31 cellular contexts compared by ENCODE assay signal in the genomic region with DNA sequence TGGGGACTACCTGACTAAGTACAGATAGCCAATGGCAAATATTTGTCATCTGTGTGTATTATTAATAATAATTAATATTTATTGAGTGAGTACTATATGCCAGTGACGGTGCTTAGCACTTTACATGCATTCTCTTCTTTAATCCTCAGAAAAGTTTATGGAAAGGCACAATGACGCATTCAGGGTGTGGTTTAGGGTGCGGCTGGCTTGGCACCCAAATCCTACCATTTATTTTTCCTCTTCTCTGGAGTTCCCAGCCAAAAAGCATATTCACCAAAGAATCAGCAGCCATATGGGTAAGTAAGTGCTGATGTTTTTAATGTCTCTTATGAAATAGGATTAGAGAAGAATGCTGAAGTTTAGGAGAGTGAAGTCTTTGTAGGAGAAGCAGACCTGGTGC.
A peak's percentile ranks its signal among the peaks of the same experiment; 100 is the strongest.
DNase-seq lines count a peak whose midpoint lies in the region; ATAC-seq, FAIRE-seq and TF ChIP-seq lines count a peak whose summit lies in the region.
"Had no signal": no experiment of that assay in that cellular context is flagged by ENCODE, and none has a peak within 500 bp of the region (broad histone marks: within the 10 kb centered on the region; RNA-seq: fewer than 3 reads in every experiment).

No MANE protein-coding gene starts in this region.

- H3K4me1 Mint-ChIP-seq in Calu3 (ENCODE audit: low read depth, unreplicated experiment) = peaks cover 25% of the 10 kb centered on the region
- H3K4me1 Mint-ChIP-seq in activated T-cell treated with anti-CD3 and anti-CD28 coated beads, Interleukin-2, amount 50 U/mL, for 24 hours (ENCODE audit: low read depth) = no peaks in the 10 kb centered on the region
- H3K4me1 Mint-ChIP-seq: activated B cell treated with CpG ODN at 0.5 μM for 24 hours; activated CD4-positive, alpha-beta T cell treated with anti-CD3 and anti-CD28 coated beads, Interleukin-2, amount 10 ng/mL, durations not matched to agents 7 days and 5 days; CD8-positive, alpha-beta memory T cell had no signal

- POLR2A ChIA-PET in PC-9 (lab: Charles Lee; ENCODE audit: unreplicated experiment) = interaction anchor here (0.7 kb wide), 1 partner anchor 1208 kb away, joined by 3 read pairs; no protein-coding TSS in a partner anchor

- DNase-seq in Calu3 = peak; percentile 16
- peak in 1 of 2 experiments; percentile 24 for DNase-seq in PC-9
- no peak for DNase-seq in esophagus squamous epithelium (lab: John Stamatoyannopoulos, UW)
- peak; percentile 27 for DNase-seq in small intestine
- DNase-seq in NCI-H2081 treated with DMSO at 0.1 percent for 48 hours (lab: John Stamatoyannopoulos, UW) = no peak
- DNase-seq in activated T-cell treated with anti-CD3 and anti-CD28 coated beads, Interleukin-2, amount 50 U/mL, for 24 hours = no peak
- DNase-seq: ACHN; activated B cell treated with CpG ODN at 0.5 μM for 24 hours; activated CD4-positive, alpha-beta T cell treated with anti-CD3 and anti-CD28 coated beads, Interleukin-2, amount 10 ng/mL, durations not matched to agents 7 days and 5 days; activated gamma-delta T cell; activated naive CD8-positive, alpha-beta T cell treated with anti-CD3 and anti-CD28 coated beads for 36 hours; activated T-cell treated with anti-CD3 and anti-CD28 coated beads, Interleukin-2, amount 50 U/mL, for 1 hour; anterior cingulate cortex; CD8-positive, alpha-beta memory T cell; EL; KG1; NCI-H1417; NCI-H2029; NCI-H2227 treated with DMSO at 0.1 percent for 48 hours; NCI-H526; NK-92 treated with Interleukin-12 subunit alpha and Interleukin-12 subunit beta, amount 100 ng/mL, for 24 hours; ovary; stimulated activated naive CD4-positive, alpha-beta T cell; testis had no signal

- ATAC-seq in HG03196 (IDR thresholded peaks at IDR 0.05; ENCODE audit: unreplicated experiment) = no peak
- ATAC-seq: gastroesophageal sphincter, left lobe of liver had no signal

- intact Hi-C loops in Calu3 (cut with micrococcal nuclease; ENCODE audit: unreplicated experiment) = no loop called here
- intact Hi-C loops in PC-9 (cut with micrococcal nuclease; ENCODE audit: unreplicated experiment) = loop anchor here (1.0 to 10.0 kb wide), 5 partner anchors 10 to 447 kb away; no protein-coding TSS in a partner anchor
- intact Hi-C loops in esophagus squamous epithelium (cut with DNase I) = no loop called here

- H3K4me1 ChIP-seq in PC-9 (replicated peaks; ENCODE audit: insufficient read depth) (peaks cover 12% of the 10 kb centered on the region), esophagus squamous epithelium (peaks cover 0 to 23% (median 10%) of the 10 kb centered on the region in 3 donors), small intestine (ENCODE audit: control insufficient read depth in 2 of 2, insufficient read depth in 1 of 2, low read depth in 1 of 2, low read length in 1 of 2) (peaks cover 0 to 5% of the 10 kb centered on the region in 2 donors)
- H3K4me1 ChIP-seq: gastroesophageal sphincter, testis had no signal

- H3K79me2 ChIP-seq in PC-9 (ENCODE audit: low read depth) = no peaks in the 10 kb centered on the region

- no peaks in the 10 kb centered on the region for H3K27me3 Mint-ChIP-seq in Calu3 (ENCODE audit: unreplicated experiment)
- H3K27me3 Mint-ChIP-seq in activated T-cell treated with anti-CD3 and anti-CD28 coated beads, Interleukin-2, amount 50 U/mL, for 24 hours = no peaks in the 10 kb centered on the region
- H3K27me3 Mint-ChIP-seq: activated B cell treated with CpG ODN at 0.5 μM for 24 hours; activated CD4-positive, alpha-beta T cell treated with anti-CD3 and anti-CD28 coated beads, Interleukin-2, amount 10 ng/mL, durations not matched to agents 7 days and 5 days; activated naive CD8-positive, alpha-beta T cell treated with anti-CD3 and anti-CD28 coated beads for 36 hours; CD8-positive, alpha-beta memory T cell had no signal

- WGBS in esophagus squamous epithelium, 2 donors = 16 to 41% methylated on average over 3 of the region's 3 CpGs
- 6 to 29% (median 21%) methylated on average over 3 of the region's 3 CpGs for WGBS in small intestine, 3 donors

- CTCF ChIA-PET in Calu3 (lab: Charles Lee) (no interaction called here), PC-9 (lab: Charles Lee) (interaction anchor here (0.6 kb wide), 1 partner anchor 35 kb away, joined by 3 read pairs; no protein-coding TSS in a partner anchor)

- no peaks in the 10 kb centered on the region for H3K9me2 ChIP-seq in PC-9 (ENCODE audit: insufficient read depth)

- H3K4me3 ChIP-seq in PC-9 (no peak overlapping the region), esophagus squamous epithelium (no peak overlapping the region), small intestine (ENCODE audit: low read depth in 1 of 2, low read length in 2 of 2) (no peak overlapping the region)
- H3K4me3 ChIP-seq: gastroesophageal sphincter, ovary, testis had no signal

- no peak overlapping the region for H3K4me3 Mint-ChIP-seq in Calu3 (ENCODE audit: low read depth, unreplicated experiment)
- H3K4me3 Mint-ChIP-seq in activated T-cell treated with anti-CD3 and anti-CD28 coated beads, Interleukin-2, amount 50 U/mL, for 24 hours = no peak overlapping the region
- H3K4me3 Mint-ChIP-seq: activated B cell treated with CpG ODN at 0.5 μM for 24 hours; activated CD4-positive, alpha-beta T cell treated with anti-CD3 and anti-CD28 coated beads, Interleukin-2, amount 10 ng/mL, durations not matched to agents 7 days and 5 days; activated naive CD8-positive, alpha-beta T cell treated with anti-CD3 and anti-CD28 coated beads for 36 hours; CD8-positive, alpha-beta memory T cell; T-helper 1 cell treated with Interleukin-12 subunit alpha and Interleukin-12 subunit beta and Interleukin-4 antibody, amounts not matched to agents 30 μg/mL and 1 μg/mL, for 36 hours had no signal

- H3K9me3 Mint-ChIP-seq in Calu3 (ENCODE audit: low read depth, unreplicated experiment) = peaks cover 2% of the 10 kb centered on the region
- H3K9me3 Mint-ChIP-seq in activated T-cell treated with anti-CD3 and anti-CD28 coated beads, Interleukin-2, amount 50 U/mL, for 24 hours = no peaks in the 10 kb centered on the region
- H3K9me3 Mint-ChIP-seq: activated B cell treated with CpG ODN at 0.5 μM for 24 hours; CD8-positive, alpha-beta memory T cell had no signal

- H3K27me3 ChIP-seq in PC-9 (ENCODE audit: insufficient read depth, low read depth) (no peaks in the 10 kb centered on the region), esophagus squamous epithelium (no peaks in the 10 kb centered on the region), small intestine (ENCODE audit: control insufficient read depth in 2 of 2, insufficient read depth in 2 of 2, low read length in 2 of 2) (peaks cover 0 to 2% of the 10 kb centered on the region in 2 donors)
- H3K27me3 ChIP-seq: gastroesophageal sphincter, ovary, testis had no signal

- no peak for TF ChIP-seq POLR2A in esophagus squamous epithelium (IDR thresholded peaks at IDR 0.05)

- no peak for FAIRE-seq in small intestine (lab: Jason Lieb, UNC)
- FAIRE-seq: GM18507, H54, RCC 7860 had no signal

- no peaks in the 10 kb centered on the region for H3K36me3 ChIP-seq in PC-9 (ENCODE audit: low read depth)
- H3K36me3 ChIP-seq in esophagus squamous epithelium = no peaks in the 10 kb centered on the region
- no peaks in the 10 kb centered on the region for H3K36me3 ChIP-seq in small intestine (ENCODE audit: control insufficient read depth in 2 of 2, insufficient read depth in 2 of 2, low read length in 2 of 2)
- H3K36me3 ChIP-seq: gastroesophageal sphincter, ovary had no signal

- no peak overlapping the region for H3K27ac Mint-ChIP-seq in Calu3 (ENCODE audit: unreplicated experiment)
- no peak overlapping the region for H3K27ac Mint-ChIP-seq in activated T-cell treated with anti-CD3 and anti-CD28 coated beads, Interleukin-2, amount 50 U/mL, for 24 hours
- H3K27ac Mint-ChIP-seq: activated B cell treated with CpG ODN at 0.5 μM for 24 hours; activated CD4-positive, alpha-beta T cell treated with anti-CD3 and anti-CD28 coated beads, Interleukin-2, amount 10 ng/mL, durations not matched to agents 7 days and 5 days; activated naive CD8-positive, alpha-beta T cell treated with anti-CD3 and anti-CD28 coated beads for 36 hours; CD8-positive, alpha-beta memory T cell; T-helper 1 cell treated with Interleukin-12 subunit alpha and Interleukin-12 subunit beta and Interleukin-4 antibody, amounts not matched to agents 30 μg/mL and 1 μg/mL, for 36 hours had no signal

- BruUV-seq in Calu3 (replicated peaks; lab: Mats Ljungman, UMichigan) = no TSS peak
- no TSS peak for BruUV-seq in PC-9 (replicated peaks; lab: Mats Ljungman, UMichigan)

- TF ChIP-seq CTCF in Calu3 (IDR thresholded peaks at IDR 0.05; ENCODE audit: unreplicated experiment) (no peak), PC-9 (conservative IDR thresholded peaks at IDR 0.05) (no peak), esophagus squamous epithelium (IDR thresholded peaks at IDR 0.05) (no peak)

- H4K20me1 ChIP-seq in PC-9 (ENCODE audit: insufficient read depth) = no peaks in the 10 kb centered on the region

- no peaks in the 10 kb centered on the region for H3F3A ChIP-seq in PC-9 (ENCODE audit: insufficient read depth, low read depth)

- peaks cover 18% of the 10 kb centered on the region; the same call in 1 of the 2 replicates for H3K9me3 ChIP-seq in PC-9 (ENCODE audit: insufficient read depth, low read depth)
- no peaks in the 10 kb centered on the region for H3K9me3 ChIP-seq in esophagus squamous epithelium
- no peaks in the 10 kb centered on the region for H3K9me3 ChIP-seq in small intestine (ENCODE audit: control insufficient read depth, low read depth)
- H3K9me3 ChIP-seq: gastroesophageal sphincter, ovary, testis had no signal

- H3K36me3 Mint-ChIP-seq in Calu3 (ENCODE audit: insufficient read depth, unreplicated experiment) = peaks cover 4% of the 10 kb centered on the region
- H3K36me3 Mint-ChIP-seq in activated T-cell treated with anti-CD3 and anti-CD28 coated beads, Interleukin-2, amount 50 U/mL, for 24 hours (ENCODE audit: low read depth) = no peaks in the 10 kb centered on the region
- H3K36me3 Mint-ChIP-seq: activated naive CD8-positive, alpha-beta T cell treated with anti-CD3 and anti-CD28 coated beads for 36 hours; CD8-positive, alpha-beta memory T cell had no signal

- H2AFZ ChIP-seq in PC-9 = no peak overlapping the region

- 0 out of 2 replicates have a peak overlapping the region, but pooled peaks have one; percentile 11 for H3K4me2 ChIP-seq in PC-9

- H3K27ac ChIP-seq in PC-9 = peak overlapping the region; percentile 8; the same call in 1 of the 2 replicates
- peak overlapping the region; percentile 68 to 81 (median 74) for H3K27ac ChIP-seq in esophagus squamous epithelium
- no peak overlapping the region for H3K27ac ChIP-seq in small intestine (ENCODE audit: low read depth in 1 of 2, low read length in 1 of 2)
- H3K27ac ChIP-seq: gastroesophageal sphincter, ovary, testis had no signal

Comparison
In these comparisons a context has a peak if more than half of its experiments do, and no peak if none do; other contexts are left out.
1. DNase-seq: peak in Calu3 (single experiment) and small intestine (single experiment); none in esophagus squamous epithelium (single experiment), NCI-H2081 treated with DMSO at 0.1 percent for 48 hours (single experiment) and activated T-cell treated with anti-CD3 and anti-CD28 coated beads, Interleukin-2, amount 50 U/mL, for 24 hours (single experiment).
2. H3K27ac ChIP-seq: peak in PC-9 (single experiment) and esophagus squamous epithelium (4 of 4); none in small intestine (0 of 2).